Comparison of ENCODE assay signal across 8 cellular contexts in genomic region chr3:72847751-72848702, GRCh38.
DNase-seq lines count a peak whose midpoint lies in the region; ATAC-seq and FAIRE-seq lines count a peak whose summit lies in the region.

Gene SHQ1 (minus strand): TSS chr3:72848445. CDS start chr3:72848340, 105 bp downstream.

- H3K36me3 ChIP-seq in BLaER1 = no peaks in the 10 kb centered on the region

- FAIRE-seq in GM19239 (lab: Jason Lieb, UNC) = peak; percentile 94

- H3K4me2 ChIP-seq in BLaER1 = peak within 1 kb of the TSS; percentile 96

- peak within 1 kb of the TSS; percentile 89 for H3K4me3 ChIP-seq in BLaER1

- H3K27ac ChIP-seq in BLaER1 = peak within 1 kb of the TSS; percentile 52; the same call in 1 of the 2 replicates
- H3K27ac ChIP-seq in layer of hippocampus (ENCODE audit: low read depth, low read length) = peak within 1 kb of the TSS; percentile 2

- H4K20me1 ChIP-seq in BLaER1 = peaks cover 34% of the 10 kb centered on the region

- H3K9ac ChIP-seq in BLaER1 = peak within 1 kb of the TSS; percentile 81

- H3K9me3 ChIP-seq in BLaER1 = no peaks in the 10 kb centered on the region

- ATAC-seq in HG03442 (IDR thresholded peaks at IDR 0.05; ENCODE audit: unreplicated experiment) = peak; percentile 85

- H3K27me3 ChIP-seq in BLaER1 (no peaks in the 10 kb centered on the region), layer of hippocampus (ENCODE audit: control insufficient read depth, insufficient read depth, low read length) (no peaks in the 10 kb centered on the region)

- peaks cover 34% of the 10 kb centered on the region for H3K4me1 ChIP-seq in BLaER1

- peak; percentile 78 for DNase-seq in GM19239 (ENCODE audit: insufficient read length, low spot score)
- peak; percentile 44 for DNase-seq in NCI-H526 treated with DMSO at 0.1 percent for 48 hours (lab: John Stamatoyannopoulos, UW)
- DNase-seq in activated CD4-positive, alpha-beta T cell treated with anti-CD3 and anti-CD28 coated beads for 48 hours = peak; percentile 97
- peak; percentile 28 for DNase-seq in cortex of kidney (lab: John Stamatoyannopoulos, UW)
- peak; percentile 92 to 95 (median 94) for DNase-seq in stimulated activated CD4-positive, alpha-beta T cell treated with anti-CD3 and anti-CD28 coated beads, Interleukin-1b, Interleukin-23, amount 100 ng/mL, for 24 hours (ENCODE audit: low read depth in 4 of 4, low spot score in 1 of 4)

Comparison
In these comparisons a context has a peak if more than half of its experiments do, and no peak if none do; other contexts are left out.
1. Peak in every context shown above with its lines: DNase-seq, ATAC-seq, H3K4me3 ChIP-seq and H3K27ac ChIP-seq.
2. DNase-seq: peak in every context shown above with its lines; median percentile 97 in activated CD4-positive, alpha-beta T cell treated with anti-CD3 and anti-CD28 coated beads for 48 hours; 94 in stimulated activated CD4-positive, alpha-beta T cell treated with anti-CD3 and anti-CD28 coated beads, Interleukin-1b, Interleukin-23, amount 100 ng/mL, for 24 hours; 78 in GM19239; 44 in NCI-H526 treated with DMSO at 0.1 percent for 48 hours; 28 in cortex of kidney.